In genomic region chr1:223885614-223886013, GRCh38 we compare ENCODE assay signal across 25 cellular contexts.
"Had no signal": no experiment of that assay in that cellular context is flagged by ENCODE, and none has a peak within 500 bp of the region (broad histone marks: within the 10 kb centered on the region; RNA-seq: fewer than 3 reads in every experiment).

No MANE protein-coding gene starts in this region.

- H3K27ac Mint-ChIP-seq: nephron; stimulated activated naive B cell treated with anti-CD40 and anti-IgM and Interleukin-4, amounts not matched to agents 10 μg/mL and 1 μg/mL and 100 μg/mL, for 72 hours had no signal

- H3K4me3 Mint-ChIP-seq: naive thymus-derived CD8-positive, alpha-beta T cell; nephron; neural crest cell; stimulated activated naive B cell treated with anti-CD40 and anti-IgM and Interleukin-4, amounts not matched to agents 10 μg/mL and 1 μg/mL and 100 μg/mL, for 72 hours had no signal

- H3K4me3 ChIP-seq: left lung, lung, pancreas, right atrium auricular region, skin epidermis, stomach, thyroid gland, transverse colon, upper lobe of left lung, vagina had no signal

- DNase-seq: hippocampal formation; kidney glomerular epithelial cell; left cardiac atrium; left lung; naive thymus-derived CD8-positive, alpha-beta T cell; nucleus accumbens; stimulated activated CD4-positive, alpha-beta T cell treated with anti-CD3 and anti-CD28 coated beads, Interleukin-12 subunit alpha, Interleukin-12 subunit beta, amount 100 ng/mL, for 4 hours; stimulated activated CD4-positive, alpha-beta T cell treated with anti-CD3 and anti-CD28 coated beads, Interleukin-15, amount 100 ng/mL, for 24 hours; stimulated activated CD4-positive, alpha-beta T cell treated with anti-CD3 and anti-CD28 coated beads, Interleukin-2, amount 100 ng/mL, for 24 hours; stimulated activated CD4-positive, alpha-beta T cell treated with anti-CD3 and anti-CD28 coated beads, Interleukin-4, amount 100 ng/mL, for 1 hour; stimulated activated naive B cell treated with anti-CD40 and anti-IgM and Interleukin-4, amounts not matched to agents 10 μg/mL and 1 μg/mL and 100 μg/mL, for 72 hours; stimulated activated naive CD8-positive, alpha-beta T cell treated with anti-CD3 and anti-CD28 coated beads, Interleukin-15, Interleukin-2, amounts not matched to agents 100 U/mL and 50 U/mL, for 24 hours; stomach; testis; thyroid gland; transverse colon; upper lobe of left lung had no signal

- H3K4me1 Mint-ChIP-seq: naive thymus-derived CD8-positive, alpha-beta T cell; neural crest cell; stimulated activated naive B cell treated with anti-CD40 and anti-IgM and Interleukin-4, amounts not matched to agents 10 μg/mL and 1 μg/mL and 100 μg/mL, for 72 hours had no signal

- H3K9me3 Mint-ChIP-seq: naive thymus-derived CD8-positive, alpha-beta T cell; nephron; neural crest cell; stimulated activated naive B cell treated with anti-CD40 and anti-IgM and Interleukin-4, amounts not matched to agents 10 μg/mL and 1 μg/mL and 100 μg/mL, for 72 hours had no signal

- H3K4me1 ChIP-seq: left lung, pancreas, stomach, testis, transverse colon, upper lobe of left lung, vagina had no signal

- H3K27ac ChIP-seq: left lung, skin epidermis, stomach, testis, thyroid gland, transverse colon, upper lobe of left lung, vagina had no signal

- ATAC-seq: left cardiac atrium; left lung; naive thymus-derived CD8-positive, alpha-beta T cell; sciatic nerve; stimulated activated naive B cell treated with anti-CD40 and anti-IgM and Interleukin-4, amounts not matched to agents 10 μg/mL and 1 μg/mL and 100 μg/mL, for 72 hours; stimulated activated naive CD8-positive, alpha-beta T cell treated with anti-CD3 and anti-CD28 coated beads, Interleukin-15, Interleukin-2, amounts not matched to agents 100 U/mL and 50 U/mL, for 24 hours had no signal

- H3K36me3 ChIP-seq: left lung, pancreas, right atrium auricular region, stomach, thyroid gland, transverse colon, upper lobe of left lung, vagina had no signal

- H3K36me3 Mint-ChIP-seq: naive thymus-derived CD8-positive, alpha-beta T cell; stimulated activated naive B cell treated with anti-CD40 and anti-IgM and Interleukin-4, amounts not matched to agents 10 μg/mL and 1 μg/mL and 100 μg/mL, for 72 hours had no signal

- H3K9me3 ChIP-seq: left lung, pancreas, right atrium auricular region, stomach, testis, thyroid gland, transverse colon, upper lobe of left lung, vagina had no signal

- H3K27me3 ChIP-seq: left lung, pancreas, right atrium auricular region, stomach, testis, thyroid gland, transverse colon, upper lobe of left lung, vagina had no signal
